In genomic region chr3:81444817-81445460, GRCh38 we compare ENCODE assay signal across 22 cellular contexts.
"Had no signal": no experiment of that assay in that cellular context is flagged by ENCODE, and none has a peak within 500 bp of the region (broad histone marks: within the 10 kb centered on the region; RNA-seq: fewer than 3 reads in every experiment).

No MANE protein-coding gene starts in this region.

- H3K4me2 ChIP-seq: neural progenitor cell had no signal

- H3K27ac Mint-ChIP-seq: naive thymus-derived CD4-positive, alpha-beta T cell; nephron; neural progenitor cell; stimulated activated memory B cell treated with anti-CD40 and anti-IgM and Interleukin-4, amounts not matched to agents 10 μg/mL and 1 μg/mL and 100 μg/mL, for 72 hours had no signal

- H3K4me1 ChIP-seq: psoas muscle, sigmoid colon, tibial nerve had no signal

- H3K4me3 Mint-ChIP-seq: naive thymus-derived CD4-positive, alpha-beta T cell; nephron; neural progenitor cell; stimulated activated memory B cell treated with anti-CD40 and anti-IgM and Interleukin-4, amounts not matched to agents 10 μg/mL and 1 μg/mL and 100 μg/mL, for 72 hours had no signal

- H3K9me3 ChIP-seq: gastrocnemius medialis, ovary, psoas muscle, sigmoid colon, thoracic aorta, tibial nerve, upper lobe of left lung had no signal

- H3K27ac ChIP-seq: dorsolateral prefrontal cortex, gastrocnemius medialis, neural progenitor cell, ovary, sigmoid colon, upper lobe of left lung had no signal

- H3K4me1 Mint-ChIP-seq: naive thymus-derived CD4-positive, alpha-beta T cell; nephron; neural progenitor cell; stimulated activated memory B cell treated with anti-CD40 and anti-IgM and Interleukin-4, amounts not matched to agents 10 μg/mL and 1 μg/mL and 100 μg/mL, for 72 hours had no signal

- H3K27me3 ChIP-seq: dorsolateral prefrontal cortex, gastrocnemius medialis, neural progenitor cell, ovary, sigmoid colon, tibial nerve, upper lobe of left lung had no signal

- DNase-seq: dorsolateral prefrontal cortex; effector CD4-positive, alpha-beta T cell; gastrocnemius medialis; head of caudate nucleus; mesendoderm; midbrain; naive thymus-derived CD4-positive, alpha-beta T cell; ovary; posterior cingulate gyrus; psoas muscle; right cardiac atrium; sigmoid colon; stimulated activated CD4-positive, alpha-beta T cell treated with anti-CD3 and anti-CD28 coated beads, Interleukin-2, amount 100 ng/mL, for 24 hours; stimulated activated CD4-positive, alpha-beta T cell treated with anti-CD3 and anti-CD28 coated beads, Interleukin-4, amount 100 ng/mL, for 24 hours; stimulated activated naive CD8-positive, alpha-beta T cell treated with anti-CD3 and anti-CD28 coated beads, Interleukin-15, Interleukin-2, amounts not matched to agents 100 U/mL and 50 U/mL, for 24 hours; upper lobe of left lung had no signal

- H3K36me3 Mint-ChIP-seq: naive thymus-derived CD4-positive, alpha-beta T cell; neural progenitor cell; stimulated activated memory B cell treated with anti-CD40 and anti-IgM and Interleukin-4, amounts not matched to agents 10 μg/mL and 1 μg/mL and 100 μg/mL, for 72 hours had no signal

- H3K27me3 Mint-ChIP-seq: naive thymus-derived CD4-positive, alpha-beta T cell had no signal

- H3K4me3 ChIP-seq: dorsolateral prefrontal cortex, gastrocnemius medialis, lung, neural progenitor cell, ovary, psoas muscle, sigmoid colon, thoracic aorta, tibial nerve, upper lobe of left lung had no signal

- H3K36me3 ChIP-seq: gastrocnemius medialis, neural progenitor cell, ovary, sigmoid colon, thoracic aorta, tibial nerve, upper lobe of left lung had no signal

- H3K9ac ChIP-seq: neural progenitor cell had no signal

- ATAC-seq: naive thymus-derived CD4-positive, alpha-beta T cell; stimulated activated memory B cell treated with anti-CD40 and anti-IgM and Interleukin-4, amounts not matched to agents 10 μg/mL and 1 μg/mL and 100 μg/mL, for 72 hours; stimulated activated naive CD8-positive, alpha-beta T cell treated with anti-CD3 and anti-CD28 coated beads, Interleukin-15, Interleukin-2, amounts not matched to agents 100 U/mL and 50 U/mL, for 24 hours had no signal

- H3K9me3 Mint-ChIP-seq: nephron; neural progenitor cell; stimulated activated memory B cell treated with anti-CD40 and anti-IgM and Interleukin-4, amounts not matched to agents 10 μg/mL and 1 μg/mL and 100 μg/mL, for 72 hours had no signal
